Comparison of ENCODE assay signal across 1 cellular context in genomic region chr3:71725279-71725991, GRCh38.
A peak's percentile ranks its signal among the peaks of the same experiment; 100 is the strongest.
TF ChIP-seq lines count a peak whose summit lies in the region.

TSS of gene EIF4E3 (minus strand) at chr3:71725402. CDS start at chr3:71725367, 35 bp downstream.

TF ChIP-seq in GM23338, 12 proteins besides CTCF, POLR2A, EP300 and RAD21:
- TF ChIP-seq ZNF462 (CRISPR knock-in tag; IDR thresholded peaks at IDR 0.05) (no peak), REST (IDR thresholded peaks at IDR 0.05; ENCODE audit: unreplicated experiment) (no peak), POLR2AphosphoS5 (IDR thresholded peaks at IDR 0.05; ENCODE audit: low read depth) (peak; percentile 33; the same call in 1 of the 2 replicates), CREB1 (CRISPR knock-in tag; IDR thresholded peaks at IDR 0.05; ENCODE audit: low read depth) (no peak)
